18 cellular contexts compared by ENCODE assay signal in the genomic region with DNA sequence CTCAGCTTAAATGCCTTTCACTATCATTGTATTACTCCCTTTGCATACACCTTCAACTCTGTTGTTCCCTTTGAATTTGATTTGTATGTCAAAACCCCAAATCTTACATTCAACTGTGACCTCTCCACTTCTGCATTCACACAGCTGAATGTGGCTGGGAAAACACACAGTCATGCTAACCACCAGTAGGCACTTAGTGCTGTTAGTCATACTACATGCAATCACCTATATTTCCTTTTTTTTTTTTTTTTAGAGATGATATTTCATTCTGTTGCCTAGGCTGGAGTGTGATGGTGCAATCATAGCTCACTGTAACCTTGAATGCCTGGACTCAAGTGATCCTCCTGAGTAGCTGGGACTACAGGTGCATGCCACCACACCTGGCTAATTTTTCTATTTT. TPM values are rescaled to one million over a fixed set of nuclear protein-coding genes. Genes with fewer than 3 reads are reported as not detected.
A peak's percentile ranks its signal among the peaks of the same experiment; 100 is the strongest.
DNase-seq lines count a peak whose midpoint lies in the region; ATAC-seq and TF ChIP-seq lines count a peak whose summit lies in the region.
"Had no signal": no experiment of that assay in that cellular context is flagged by ENCODE, and none has a peak within 500 bp of the region (broad histone marks: within the 10 kb centered on the region; RNA-seq: fewer than 3 reads in every experiment).

No MANE protein-coding gene starts in this region.

- H3K27me3 Mint-ChIP-seq in activated T-helper 17 cell treated with anti-CD3 and anti-CD28 coated beads, Interleukin-2, amount 50 U/mL, for 72 hours = no peaks in the 10 kb centered on the region
- no peaks in the 10 kb centered on the region for H3K27me3 Mint-ChIP-seq in natural killer cell treated with Interleukin-12 subunit alpha and Interleukin-12 subunit beta and Interleukin-15 and Interleukin-18, amount 100 ng/mL, for 72 hours
- no peaks in the 10 kb centered on the region for H3K27me3 Mint-ChIP-seq in progenitor cell of endocrine pancreas
- H3K27me3 Mint-ChIP-seq: activated CD4-positive, alpha-beta T cell treated with anti-CD3 and anti-CD28 coated beads, Interleukin-2, amount 10 ng/mL, durations not matched to agents 7 days and 5 days had no signal

- no peak overlapping the region for H3K27ac Mint-ChIP-seq in activated T-helper 17 cell treated with anti-CD3 and anti-CD28 coated beads, Interleukin-2, amount 50 U/mL, for 72 hours
- peak overlapping the region in 1 of 2 donors; percentile 9 for H3K27ac Mint-ChIP-seq in natural killer cell treated with Interleukin-12 subunit alpha and Interleukin-12 subunit beta and Interleukin-15 and Interleukin-18, amount 100 ng/mL, for 72 hours
- no peak overlapping the region for H3K27ac Mint-ChIP-seq in progenitor cell of endocrine pancreas
- H3K27ac Mint-ChIP-seq: activated CD4-positive, alpha-beta T cell treated with anti-CD3 and anti-CD28 coated beads, Interleukin-2, amount 10 ng/mL, durations not matched to agents 7 days and 5 days had no signal

- H3K9me3 Mint-ChIP-seq in activated T-helper 17 cell treated with anti-CD3 and anti-CD28 coated beads, Interleukin-2, amount 50 U/mL, for 72 hours = no peaks in the 10 kb centered on the region
- H3K9me3 Mint-ChIP-seq in natural killer cell treated with Interleukin-12 subunit alpha and Interleukin-12 subunit beta and Interleukin-15 and Interleukin-18, amount 100 ng/mL, for 72 hours = no peaks in the 10 kb centered on the region
- H3K9me3 Mint-ChIP-seq in progenitor cell of endocrine pancreas (ENCODE audit: low read depth) = peaks cover 3% of the 10 kb centered on the region
- H3K9me3 Mint-ChIP-seq: activated CD4-positive, alpha-beta T cell treated with anti-CD3 and anti-CD28 coated beads, Interleukin-2, amount 10 ng/mL, durations not matched to agents 7 days and 5 days had no signal

- peak; percentile 83 for ATAC-seq in activated T-helper 17 cell treated with anti-CD3 and anti-CD28 coated beads, Interleukin-2, amount 50 U/mL, for 72 hours (replicated peaks)
- peak; percentile 81 to 86 for ATAC-seq in natural killer cell treated with Interleukin-12 subunit alpha and Interleukin-12 subunit beta and Interleukin-15 and Interleukin-18, amount 100 ng/mL, for 72 hours

- H3K4me3 Mint-ChIP-seq in activated T-helper 17 cell treated with anti-CD3 and anti-CD28 coated beads, Interleukin-2, amount 50 U/mL, for 72 hours = no peak overlapping the region
- H3K4me3 Mint-ChIP-seq in natural killer cell treated with Interleukin-12 subunit alpha and Interleukin-12 subunit beta and Interleukin-15 and Interleukin-18, amount 100 ng/mL, for 72 hours = peak overlapping the region; percentile 6
- no peak overlapping the region for H3K4me3 Mint-ChIP-seq in progenitor cell of endocrine pancreas (ENCODE audit: low read depth)
- H3K4me3 Mint-ChIP-seq: activated CD4-positive, alpha-beta T cell treated with anti-CD3 and anti-CD28 coated beads, Interleukin-2, amount 10 ng/mL, durations not matched to agents 7 days and 5 days had no signal

- no peaks in the 10 kb centered on the region for H3K4me1 Mint-ChIP-seq in activated T-helper 17 cell treated with anti-CD3 and anti-CD28 coated beads, Interleukin-2, amount 50 U/mL, for 72 hours
- H3K4me1 Mint-ChIP-seq in natural killer cell treated with Interleukin-12 subunit alpha and Interleukin-12 subunit beta and Interleukin-15 and Interleukin-18, amount 100 ng/mL, for 72 hours (ENCODE audit: low read depth in 2 of 2) = peaks cover 8 to 17% of the 10 kb centered on the region in 2 donors
- H3K4me1 Mint-ChIP-seq in progenitor cell of endocrine pancreas (ENCODE audit: low read depth) = peaks cover 2% of the 10 kb centered on the region
- H3K4me1 Mint-ChIP-seq: activated CD4-positive, alpha-beta T cell treated with anti-CD3 and anti-CD28 coated beads, Interleukin-2, amount 10 ng/mL, durations not matched to agents 7 days and 5 days had no signal

- TF ChIP-seq CTCF in progenitor cell of endocrine pancreas (IDR thresholded peaks at IDR 0.05; ENCODE audit: unreplicated experiment) = no peak

- no peak overlapping the region for H3K27ac ChIP-seq in substantia nigra (ENCODE audit: low read depth, low read length, poor library complexity, severe bottlenecking)
- H3K27ac ChIP-seq: ovary, suprapubic skin had no signal

- DNase-seq in activated CD4-positive, alpha-beta T cell treated with anti-CD3 and anti-CD28 coated beads for 48 hours = peak; percentile 23
- no peak for DNase-seq in activated CD4-positive, alpha-beta T cell treated with anti-CD3 and anti-CD28 coated beads, Interleukin-2, amount 50 U/mL, for 1 hour
- DNase-seq in LHCN-M2 (ENCODE audit: low read depth) = peak; percentile 29
- DNase-seq in natural killer cell treated with Interleukin-12 subunit alpha and Interleukin-12 subunit beta and Interleukin-15 and Interleukin-18, amount 100 ng/mL, for 72 hours (ENCODE audit: low spot score) = no peak
- DNase-seq in DMS53 (lab: John Stamatoyannopoulos, UW) = no peak
- DNase-seq in substantia nigra (lab: John Stamatoyannopoulos, UW) = no peak
- DNase-seq in progenitor cell of endocrine pancreas (ENCODE audit: low spot score, unreplicated experiment) = no peak
- DNase-seq: activated CD4-positive, alpha-beta T cell treated with anti-CD3 and anti-CD28 coated beads, Interleukin-2, amount 10 ng/mL, durations not matched to agents 7 days and 5 days; activated effector memory CD4-positive, alpha-beta T cell treated with Interleukin-2 at 50 U/mL for 16 hours; effector memory CD4-positive, alpha-beta T cell; islet precursor cell; MG63; NCI-H2227 treated with DMSO at 0.1 percent for 48 hours; ovary; T-helper 1 cell had no signal

- H3K36me3 Mint-ChIP-seq in activated T-helper 17 cell treated with anti-CD3 and anti-CD28 coated beads, Interleukin-2, amount 50 U/mL, for 72 hours (ENCODE audit: low read depth) = no peaks in the 10 kb centered on the region
- H3K36me3 Mint-ChIP-seq in natural killer cell treated with Interleukin-12 subunit alpha and Interleukin-12 subunit beta and Interleukin-15 and Interleukin-18, amount 100 ng/mL, for 72 hours = peaks cover 12% of the 10 kb centered on the region
- peaks cover 11% of the 10 kb centered on the region for H3K36me3 Mint-ChIP-seq in progenitor cell of endocrine pancreas (ENCODE audit: insufficient read depth)

RNA-seq across cellular contexts. Expression of gene BTBD8, which starts 16.2 kb away (rescaled TPM):
- total RNA-seq in LHCN-M2 (2014; rRNA removed) (2.7 and 3.4 TPM in 2 replicates), progenitor cell of endocrine pancreas (7.7 and 8.2 TPM in 2 replicates)
- 0.29 TPM for polyA plus RNA-seq in LHCN-M2 (2012)
- total RNA-seq in activated T-helper 17 cell treated with anti-CD3 and anti-CD28 coated beads, Interleukin-2, amount 50 U/mL, for 72 hours = 1 to 10 TPM; 1.4 to 2.6 TPM
- total RNA-seq in natural killer cell treated with Interleukin-12 subunit alpha and Interleukin-12 subunit beta and Interleukin-15 and Interleukin-18, amount 100 ng/mL, for 72 hours = 1 to 10 TPM in 1 of 2 donors, under 1 TPM in 1; 0.67 to 1.3 TPM

RNA-seq across cellular contexts. Expression of gene SETSIP, which starts 21.1 kb away (rescaled TPM):
- total RNA-seq in LHCN-M2 (2014; rRNA removed) (not detected in 2 replicates), progenitor cell of endocrine pancreas (not detected in 2 replicates)
- polyA plus RNA-seq in LHCN-M2 (2012) = 0.13 TPM
- not detected for total RNA-seq in activated T-helper 17 cell treated with anti-CD3 and anti-CD28 coated beads, Interleukin-2, amount 50 U/mL, for 72 hours
- not detected for total RNA-seq in natural killer cell treated with Interleukin-12 subunit alpha and Interleukin-12 subunit beta and Interleukin-15 and Interleukin-18, amount 100 ng/mL, for 72 hours
- total RNA-seq: activated CD4-positive, alpha-beta T cell treated with anti-CD3 and anti-CD28 coated beads, Interleukin-2, amount 10 ng/mL, durations not matched to agents 7 days and 5 days; ovary; smooth muscle cell; suprapubic skin had no signal
- polyA plus RNA-seq: ovary, smooth muscle cell had no signal

Comparison
In these comparisons a context has a peak if more than half of its experiments do, and no peak if none do; other contexts are left out.
1. DNase-seq: peak in activated CD4-positive, alpha-beta T cell treated with anti-CD3 and anti-CD28 coated beads for 48 hours (single experiment) and LHCN-M2 (single experiment); none in activated CD4-positive, alpha-beta T cell treated with anti-CD3 and anti-CD28 coated beads, Interleukin-2, amount 50 U/mL, for 1 hour (single experiment), natural killer cell treated with Interleukin-12 subunit alpha and Interleukin-12 subunit beta and Interleukin-15 and Interleukin-18, amount 100 ng/mL, for 72 hours (single experiment), DMS53 (single experiment), substantia nigra (0 of 49) and progenitor cell of endocrine pancreas (single experiment).